ENCODE assay signal across 8 cellular contexts in the genomic region with DNA sequence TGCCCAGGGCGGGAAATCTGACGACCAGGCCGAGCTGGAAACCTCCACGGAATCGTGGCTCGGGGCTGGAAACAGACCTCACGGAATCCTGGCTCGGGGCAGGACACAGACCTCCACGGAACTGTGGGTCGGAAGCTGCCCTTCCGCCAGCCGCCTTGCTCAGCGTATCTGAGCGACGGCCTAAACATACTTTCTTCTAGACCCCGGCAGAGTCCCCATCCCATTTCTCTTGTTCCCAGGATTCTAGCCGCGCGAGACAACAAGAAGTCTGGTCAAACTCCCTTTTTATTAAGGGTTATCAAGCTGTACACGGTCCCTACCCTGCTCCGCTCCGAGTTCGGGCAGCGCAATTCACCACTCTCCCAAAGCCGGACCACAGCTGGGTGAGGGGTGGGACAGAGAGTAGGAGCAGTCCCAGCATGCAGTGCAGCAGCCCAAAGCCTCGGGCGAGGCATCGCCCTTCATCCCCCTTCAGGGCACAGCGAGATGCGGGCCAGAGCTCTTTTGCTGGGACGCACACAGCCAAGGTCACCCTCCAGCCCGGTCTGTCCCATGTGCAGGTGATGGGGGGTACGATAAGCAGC. TPM values are rescaled to one million over a fixed set of nuclear protein-coding genes. Genes with fewer than 3 reads are reported as not detected.
DNase-seq lines count a peak whose midpoint lies in the region; ATAC-seq and TF ChIP-seq lines count a peak whose summit lies in the region.

No MANE protein-coding gene starts in this region.

- H3K27ac ChIP-seq in sigmoid colon = peak overlapping the region; percentile 84 to 98 (median 96)

- DNase-seq in T-helper 17 cell (no peak), fibroblast of villous mesenchyme (ENCODE audit: low read depth) (no peak), sigmoid colon (no peak), putamen (ENCODE audit: low spot score) (no peak), Kasumi-1 (lab: John Stamatoyannopoulos, UW) (no peak), HK-2 (ENCODE audit: unreplicated experiment) (no peak)

- peaks cover 0 to 37% (median 32%) of the 10 kb centered on the region in 4 donors for H3K4me1 ChIP-seq in sigmoid colon

- peaks cover 40 to 58% (median 55%) of the 10 kb centered on the region in 4 donors for H3K36me3 ChIP-seq in sigmoid colon

- H3K4me3 ChIP-seq in GM12875 (ENCODE audit: low read depth, low read length) (peak overlapping the region; percentile 56), fibroblast of villous mesenchyme (ENCODE audit: low read depth, low read length) (peak overlapping the region; percentile 61), sigmoid colon (peak overlapping the region; percentile 41 to 62 (median 54))

- peaks cover 7% of the 10 kb centered on the region for H3K36me3 Mint-ChIP-seq in T-helper 17 cell (ENCODE audit: low read depth)

- TF ChIP-seq POLR2A in sigmoid colon (IDR thresholded peaks at IDR 0.05) = no peak

- no peaks in the 10 kb centered on the region for H3K27me3 Mint-ChIP-seq in T-helper 17 cell

- H3K27ac Mint-ChIP-seq in T-helper 17 cell = no peak overlapping the region

- no peaks in the 10 kb centered on the region for H3K27me3 ChIP-seq in sigmoid colon

- intact Hi-C loops in sigmoid colon (cut with DNase I) = loop anchor here (1.0 to 5.0 kb wide), 5 partner anchors 10 to 58 kb away; partner anchors contain the start of genes ANKZF1, ATG9A, CNPPD1 and DNAJB2

- peaks cover 10% of the 10 kb centered on the region for H3K4me1 Mint-ChIP-seq in T-helper 17 cell

- ATAC-seq in T-helper 17 cell (no peak), HG03097 (IDR thresholded peaks at IDR 0.05; ENCODE audit: low FRiP score, unreplicated experiment) (no peak)

- peak overlapping the region; percentile 76 for H3K4me3 Mint-ChIP-seq in T-helper 17 cell

- TF ChIP-seq EP300 in sigmoid colon (IDR thresholded peaks at IDR 0.05) = no peak

- WGBS in sigmoid colon, 2 donors = 31 to 51% methylated on average over 33 of the region's 33 CpGs

- TF ChIP-seq CTCF in GM12875 (IDR thresholded peaks at IDR 0.05; ENCODE audit: borderline replicate concordance, insufficient read depth, low read depth, low read length) = no peak
- no peak for TF ChIP-seq CTCF in fibroblast of villous mesenchyme (IDR thresholded peaks at IDR 0.05; ENCODE audit: insufficient read depth, low read depth, low read length)
- TF ChIP-seq CTCF in sigmoid colon (IDR thresholded peaks at IDR 0.05) = no peak

- H3K9me3 ChIP-seq in T-helper 17 cell (ENCODE audit: control insufficient read depth, low read length, poor library complexity, severe bottlenecking) (no peaks in the 10 kb centered on the region), sigmoid colon (no peaks in the 10 kb centered on the region)

RNA-seq across cellular contexts. Expression of gene ABCB6, which starts 0.4 kb away (rescaled TPM):
- total RNA-seq in T-helper 17 cell = 1 to 10 TPM; 2.6 to 6.6 TPM
- 17.7 and 31.1 TPM in 2 replicates for total RNA-seq in fibroblast of villous mesenchyme
- 10 to 100 TPM; 11.8 to 23.0 (median 16.1) TPM for total RNA-seq in sigmoid colon
- polyA plus RNA-seq in sigmoid colon = 10 to 100 TPM in 1 of 3 donors, 1 to 10 TPM in 1, not detected in 1; 4.8 to 39.3 TPM

RNA-seq across cellular contexts. Expression of gene ATG9A, which starts 10.2 kb away (rescaled TPM):
- total RNA-seq in T-helper 17 cell (10 to 100 TPM; 42.4 to 72.1 TPM), fibroblast of villous mesenchyme (36.7 and 38.4 TPM in 2 replicates), sigmoid colon (10 to 100 TPM; 28.8 to 32.0 (median 29.8) TPM)
- 10 to 100 TPM in 2 of 3 donors, 1 to 10 TPM in 1; 7.6 to 40.6 (median 10.2) TPM for polyA plus RNA-seq in sigmoid colon

RNA-seq across cellular contexts. Expression of gene ANKZF1, which starts 10.4 kb away (rescaled TPM):
- total RNA-seq in T-helper 17 cell (10 to 100 TPM; 92.5 to 93.5 TPM), fibroblast of villous mesenchyme (22.0 and 22.9 TPM in 2 replicates), sigmoid colon (10 to 100 TPM; 28.1 to 52.6 (median 41.1) TPM)
- 10 to 100 TPM in 1 of 3 donors, 1 to 10 TPM in 2; 9.0 to 36.9 (median 9.7) TPM for polyA plus RNA-seq in sigmoid colon

RNA-seq across cellular contexts. Expression of gene ZFAND2B, which starts 12.6 kb away (rescaled TPM):
- total RNA-seq in T-helper 17 cell (10 to 100 TPM; 65.3 to 71.1 TPM), fibroblast of villous mesenchyme (25.5 and 29.3 TPM in 2 replicates), sigmoid colon (10 to 100 TPM; 26.9 to 55.8 (median 45.6) TPM)
- 100 to 1,000 TPM in 1 of 3 donors, 10 to 100 TPM in 2; 52.4 to 103 (median 95.5) TPM for polyA plus RNA-seq in sigmoid colon

RNA-seq across cellular contexts. Expression of gene GLB1L, which starts 26.0 kb away (rescaled TPM):
- 1 to 10 TPM in 1 of 2 donors, under 1 TPM in 1; 0.94 to 3.1 TPM for total RNA-seq in T-helper 17 cell
- total RNA-seq in fibroblast of villous mesenchyme = 11.0 and 15.5 TPM in 2 replicates
- 10 to 100 TPM in 1 of 4 donors, 1 to 10 TPM in 3; 6.9 to 26.0 (median 8.2) TPM for total RNA-seq in sigmoid colon
- 1 to 10 TPM; 2.1 to 4.3 (median 3.6) TPM for polyA plus RNA-seq in sigmoid colon
